8 cellular contexts compared by ENCODE assay signal in genomic region chr1:241847796-241848668, GRCh38. TPM values are rescaled to one million over a fixed set of nuclear protein-coding genes. Genes with fewer than 3 reads are reported as not detected.
DNase-seq lines count a peak whose midpoint lies in the region; ATAC-seq and TF ChIP-seq lines count a peak whose summit lies in the region.

EXO1 (plus strand) TSS chr1:241848204; CDS start chr1:241850426, 2,222 bp downstream.

- H3K27ac Mint-ChIP-seq in WTC11, result peak within 1 kb of the TSS; percentile 99

- H3K9me3 Mint-ChIP-seq in WTC11, result no peaks in the 10 kb centered on the region

- peak within 1 kb of the TSS; percentile 98 for H3K4me3 Mint-ChIP-seq in WTC11

- TF ChIP-seq CTCF in AG09309 (IDR thresholded peaks at IDR 0.05; ENCODE audit: control insufficient read depth, insufficient read depth, low read depth, low read length, missing control alignments) (peak; percentile 36), WTC11 (IDR thresholded peaks at IDR 0.05) (no peak), cardiac fibroblast (IDR thresholded peaks at IDR 0.05; ENCODE audit: low read depth, low read length) (peak; percentile 16)

- H3K27me3 Mint-ChIP-seq in WTC11 (ENCODE audit: low read depth), result no peaks in the 10 kb centered on the region

- H3K4me1 Mint-ChIP-seq in WTC11, result peaks cover 19% of the 10 kb centered on the region

- peaks cover 23% of the 10 kb centered on the region for H3K36me3 Mint-ChIP-seq in WTC11

- peak; percentile 51 for DNase-seq in AG09309 (ENCODE audit: low read depth)
- peak; percentile 77 for DNase-seq in NCI-H226
- DNase-seq in WTC11 (ENCODE audit: low spot score), result peak; percentile 87
- DNase-seq in cardiac fibroblast (ENCODE audit: low read depth in 2 of 2), result peak; percentile 91 to 95
- DNase-seq in inferior parietal cortex (ENCODE audit: extremely low spot score), result peak; percentile 94
- DNase-seq in stimulated activated CD4-positive, alpha-beta T cell treated with anti-CD3 and anti-CD28 coated beads, Interleukin-12 subunit alpha, Interleukin-12 subunit beta, amount 100 ng/mL, for 24 hours (ENCODE audit: low read depth in 2 of 2), result peak; percentile 80 to 84

- CTCF ChIA-PET in WTC11 (lab: Charles Lee), result interaction anchor here (1.0 to 1.7 kb wide), 4 partner anchors 150 to 243 kb away, joined by 3 to 5 read pairs (median 4); partner anchors contain the start of genes CHML, MAP1LC3C and OPN3

- POLR2A ChIA-PET in WTC11 (lab: Charles Lee), result no interaction called here

- peak within 1 kb of the TSS; percentile 70 for H3K4me3 ChIP-seq in AG09309 (ENCODE audit: control insufficient read depth, low read depth, low read length)
- peak within 1 kb of the TSS; percentile 79 to 96 for H3K4me3 ChIP-seq in cardiac fibroblast (replicated peaks in 1 of 2; ENCODE audit: low read depth in 2 of 2, low read length in 2 of 2)

- ATAC-seq in GM18907 (IDR thresholded peaks at IDR 0.05; ENCODE audit: unreplicated experiment), result peak; percentile 98
- ATAC-seq in HG03159 (IDR thresholded peaks at IDR 0.05; ENCODE audit: unreplicated experiment), result peak; percentile 98
- peak; percentile 97 for ATAC-seq in WTC11

TF ChIP-seq in WTC11, 78 proteins besides CTCF, POLR2A, EP300 and RAD21 (continues in another document):
- TF ChIP-seq TP53 (CRISPR knock-in tag; IDR thresholded peaks at IDR 0.05) (no peak), CREB1 (CRISPR knock-in tag; IDR thresholded peaks at IDR 0.05) (no peak), KAT7 (CRISPR knock-in tag; IDR thresholded peaks at IDR 0.05; ENCODE audit: borderline replicate concordance) (0 out of 2 replicates have a peak, but pooled peaks have one; percentile 65), SP1 (CRISPR knock-in tag; conservative IDR thresholded peaks at IDR 0.05) (peak; percentile 93), FOXJ3 (CRISPR knock-in tag; IDR thresholded peaks at IDR 0.05; ENCODE audit: borderline replicate concordance) (no peak), E2F5 (CRISPR knock-in tag; IDR thresholded peaks at IDR 0.05) (peak; percentile 96), NFE2L1 (CRISPR knock-in tag; IDR thresholded peaks at IDR 0.05) (peak; percentile 66; the same call in 1 of the 2 replicates), MYBL2 (CRISPR knock-in tag; IDR thresholded peaks at IDR 0.05) (no peak), FOXP1 (CRISPR knock-in tag; IDR thresholded peaks at IDR 0.05; ENCODE audit: borderline replicate concordance) (no peak; the same call in 1 of the 2 replicates), NFYB (CRISPR knock-in tag; conservative IDR thresholded peaks at IDR 0.05; ENCODE audit: low read depth) (no peak), E2F4 (CRISPR knock-in tag; IDR thresholded peaks at IDR 0.05; ENCODE audit: borderline replicate concordance, low read depth) (peak; percentile 98), USF2 (CRISPR knock-in tag; IDR thresholded peaks at IDR 0.05) (no peak), PREB (CRISPR knock-in tag; IDR thresholded peaks at IDR 0.05; ENCODE audit: borderline replicate concordance) (no peak), IRF2 (CRISPR knock-in tag; IDR thresholded peaks at IDR 0.05; ENCODE audit: borderline replicate concordance, low read depth) (no peak), E2F1 (CRISPR knock-in tag; IDR thresholded peaks at IDR 0.05) (0 out of 2 replicates have a peak, but pooled peaks have one; percentile 26), ATF3 (CRISPR knock-in tag; conservative IDR thresholded peaks at IDR 0.05) (no peak), ZNF121 (CRISPR knock-in tag; IDR thresholded peaks at IDR 0.05) (no peak), SMAD3 (CRISPR knock-in tag; IDR thresholded peaks at IDR 0.05; ENCODE audit: borderline replicate concordance) (no peak), ETV6 (CRISPR knock-in tag; IDR thresholded peaks at IDR 0.05) (peak; percentile 89), HMGXB4 (CRISPR knock-in tag; IDR thresholded peaks at IDR 0.05) (peak; percentile 73)

RNA-seq across cellular contexts. Expression of gene EXO1, which starts in this region (rescaled TPM):
- total RNA-seq in WTC11 (2021), result 28.2 to 36.5 TPM (median 31.7 TPM) in 3 replicates

Comparison
In these comparisons a context has a peak if more than half of its experiments do, and no peak if none do; other contexts are left out.
1. Peak in every context shown above with its lines: DNase-seq, ATAC-seq and H3K4me3 ChIP-seq.